ENCODE assay signal across 8 cellular contexts in genomic region chr4:113761682-113762060, GRCh38. TPM values are rescaled to one million over a fixed set of nuclear protein-coding genes. Genes with fewer than 3 reads are reported as not detected.
A peak's percentile ranks its signal among the peaks of the same experiment; 100 is the strongest.
DNase-seq lines count a peak whose midpoint lies in the region; ATAC-seq, FAIRE-seq and TF ChIP-seq lines count a peak whose summit lies in the region.

CAMK2D (minus strand) TSS chr4:113761738; CDS start chr4:113761068, 670 bp downstream.

- TF ChIP-seq EP300 in HepG2 (IDR thresholded peaks at IDR 0.05; ENCODE audit: low read depth in 2 of 2, low read length in 2 of 2) (peak in 1 of 2 experiments; percentile 24; a peak in 1 of 4 replicates), HepG2 (CRISPR knock-in tag; IDR thresholded peaks at IDR 0.05; ENCODE audit: borderline replicate concordance) (no peak)

- ATAC-seq in GM19023 (IDR thresholded peaks at IDR 0.05; ENCODE audit: unreplicated experiment) (peak; percentile 50), HG03342 (IDR thresholded peaks at IDR 0.05; ENCODE audit: unreplicated experiment) (peak; percentile 40), HepG2 (peak; percentile 73)

- H3K9ac ChIP-seq in HepG2 (ENCODE audit: insufficient read depth, low read depth, low read length) = peak within 1 kb of the TSS; percentile 89

- intact Hi-C loops in HepG2 (cut with micrococcal nuclease; ENCODE audit: unreplicated experiment) = loop anchor here (1.0 to 10.0 kb wide), 6 partner anchors 77 to 617 kb away; no protein-coding TSS in a partner anchor

- TF ChIP-seq POLR2A in HepG2 (IDR thresholded peaks at IDR 0.05; ENCODE audit: insufficient read depth in 1 of 2, low read depth in 2 of 2, low read length in 2 of 2) = peak; percentile 53 to 67; a peak in 3 of 4 replicates

- H3K27me3 Mint-ChIP-seq in activated CD4-positive, alpha-beta T cell treated with anti-CD3 and anti-CD28 coated beads, Interleukin-2, amount 10 ng/mL, durations not matched to agents 7 days and 5 days = no peaks in the 10 kb centered on the region

- H3K27me3 ChIP-seq in HepG2 (ENCODE audit: control insufficient read depth in 1 of 2, insufficient read depth in 2 of 2, low read length in 2 of 2) = no peaks in the 10 kb centered on the region; a peak in 1 of 5 replicates

- no peak within 1 kb of the TSS for H2AFZ ChIP-seq in HepG2 (ENCODE audit: low read length)

- in situ Hi-C loops in HepG2 (cut with HindIII; ENCODE audit: extremely low pct_ligation_motif_present, low pct_unique_long_range_greater_than_20kb) = loop anchor here (5.0 to 10.0 kb wide), 2 partner anchors 214 to 367 kb away; no protein-coding TSS in a partner anchor

- no peaks in the 10 kb centered on the region for H3K9me3 ChIP-seq in HepG2 (ENCODE audit: low read length)

- WGBS in HepG2 (ENCODE audit: low lambda C conversion rate) = 1% methylated on average over 15 of the region's 30 CpGs

- H3K36me3 Mint-ChIP-seq in activated CD4-positive, alpha-beta T cell treated with anti-CD3 and anti-CD28 coated beads, Interleukin-2, amount 10 ng/mL, durations not matched to agents 7 days and 5 days (ENCODE audit: low read depth) = peaks cover 26% of the 10 kb centered on the region

- H3K9me3 Mint-ChIP-seq in activated CD4-positive, alpha-beta T cell treated with anti-CD3 and anti-CD28 coated beads, Interleukin-2, amount 10 ng/mL, durations not matched to agents 7 days and 5 days = no peaks in the 10 kb centered on the region

- H3K36me3 ChIP-seq in HepG2 (replicated peaks in 1 of 2; ENCODE audit: control insufficient read depth in 1 of 2, insufficient read depth in 2 of 2, low read length in 2 of 2) = no peaks in the 10 kb centered on the region

- H3K79me2 ChIP-seq in HepG2 (ENCODE audit: insufficient read depth, low read length) = peaks cover 41% of the 10 kb centered on the region

- peak; percentile 65; the same call in 1 of the 2 replicates for TF ChIP-seq RAD21 in HepG2 (CRISPR knock-in tag; IDR thresholded peaks at IDR 0.05)

- H3K4me1 ChIP-seq in HepG2 (ENCODE audit: insufficient read depth, low read length) = peaks cover 57% of the 10 kb centered on the region

- peak within 1 kb of the TSS; percentile 70 to 96 (median 94) for H3K4me3 ChIP-seq in HepG2 (replicated peaks in 1 of 3; ENCODE audit: insufficient read depth in 1 of 3, low read depth in 2 of 3, low read length in 3 of 3)

- peaks cover 35% of the 10 kb centered on the region for H3K4me1 Mint-ChIP-seq in activated CD4-positive, alpha-beta T cell treated with anti-CD3 and anti-CD28 coated beads, Interleukin-2, amount 10 ng/mL, durations not matched to agents 7 days and 5 days

- CTCF ChIA-PET in activated CD4-positive, alpha-beta T cell treated with anti-CD3 and anti-CD28 coated beads, Interleukin-2, amount 10 ng/mL, durations not matched to agents 7 days and 5 days (lab: Charles Lee) = no interaction called here
- CTCF ChIA-PET in HepG2 (lab: Yijun Ruan, JAX; ENCODE audit: low intra/inter-chr PET ratio, low total read pairs) = interaction anchor here (1.4 kb wide), 1 partner anchor 214 kb away, joined by 8 read pairs; no protein-coding TSS in a partner anchor

- H3K27ac Mint-ChIP-seq in activated CD4-positive, alpha-beta T cell treated with anti-CD3 and anti-CD28 coated beads, Interleukin-2, amount 10 ng/mL, durations not matched to agents 7 days and 5 days = peak within 1 kb of the TSS; percentile 99

- peak within 1 kb of the TSS; percentile 99 for H3K4me3 Mint-ChIP-seq in activated CD4-positive, alpha-beta T cell treated with anti-CD3 and anti-CD28 coated beads, Interleukin-2, amount 10 ng/mL, durations not matched to agents 7 days and 5 days

- H4K20me1 ChIP-seq in HepG2 (ENCODE audit: insufficient read depth, low read length) = no peaks in the 10 kb centered on the region

- peak; percentile 96 for TF ChIP-seq CTCF in HepG2 (CRISPR knock-in tag; IDR thresholded peaks at IDR 0.05)

- POLR2A ChIA-PET in activated CD4-positive, alpha-beta T cell treated with anti-CD3 and anti-CD28 coated beads, Interleukin-2, amount 10 ng/mL, durations not matched to agents 7 days and 5 days (lab: Charles Lee) = interaction anchor here (0.6 kb wide), 1 partner anchor 9 kb away, joined by 3 read pairs; no protein-coding TSS in a partner anchor
- POLR2A ChIA-PET in HepG2 (lab: Yijun Ruan, JAX) = interaction anchor here (0.6 to 1.8 kb wide), 8 partner anchors 23 to 367 kb away, joined by 3 to 6 read pairs (median 5); no protein-coding TSS in a partner anchor

- BruUV-seq in HepG2 (replicated peaks; lab: Mats Ljungman, UMichigan) = no TSS peak

- H3K27ac ChIP-seq in HepG2 (ENCODE audit: extremely low read length, insufficient read depth, low read length) = peak within 1 kb of the TSS; percentile 95

- H3K4me2 ChIP-seq in HepG2 (ENCODE audit: low read depth, low read length) = peak within 1 kb of the TSS; percentile 87

- peak; percentile 63 for DNase-seq in AG20443 (ENCODE audit: low spot score)
- peak; percentile 83 for DNase-seq in NCI-H460 (ENCODE audit: extremely low read depth, low read depth)
- DNase-seq in activated CD4-positive, alpha-beta T cell treated with anti-CD3 and anti-CD28 coated beads, Interleukin-2, amount 10 ng/mL, durations not matched to agents 7 days and 5 days = peak; percentile 87
- peak; percentile 88 for DNase-seq in dermis blood vessel endothelial cell
- peak; percentile 85 for DNase-seq in HepG2 (ENCODE audit: low spot score)
- peak; percentile 69 to 74 for DNase-seq in stimulated activated CD4-positive, alpha-beta T cell treated with anti-CD3 and anti-CD28 coated beads, Interleukin-2, amount 100 ng/mL, for 48 hours

- no peak for FAIRE-seq in HepG2 (lab: Jason Lieb, UNC)

TF ChIP-seq in HepG2, 621 proteins besides CTCF, POLR2A, EP300 and RAD21 (continues in another document):
- TF ChIP-seq REST (IDR thresholded peaks at IDR 0.05; ENCODE audit: borderline replicate concordance in 1 of 2, low read depth in 1 of 2, low read length in 2 of 2) (0 out of 4 replicates have a peak, but pooled peaks of 1 of the 2 experiments have one; percentile 17), ATF1 (CRISPR knock-in tag; IDR thresholded peaks at IDR 0.05) (no peak), NR1H2 (CRISPR knock-in tag; IDR thresholded peaks at IDR 0.05; ENCODE audit: borderline replicate concordance, low read depth) (peak; percentile 50; the same call in 1 of the 2 replicates), PPARG (CRISPR knock-in tag; conservative IDR thresholded peaks at IDR 0.05) (no peak), CBX1 (IDR thresholded peaks at IDR 0.05; ENCODE audit: low read depth) (peak; percentile 52)

RNA-seq across cellular contexts. Expression of gene CAMK2D, which starts in this region (rescaled TPM):
- 53.0 and 58.8 TPM in 2 replicates for total RNA-seq in NCI-H460 (2014; rRNA removed; shearing (Covaris generic))
- 34.9 and 42.3 TPM in 2 replicates for polyA plus RNA-seq in NCI-H460 (2014; cell fraction: nucleus; rRNA removed)
- total RNA-seq in activated CD4-positive, alpha-beta T cell treated with anti-CD3 and anti-CD28 coated beads, Interleukin-2, amount 10 ng/mL, durations not matched to agents 7 days and 5 days = 10 to 100 TPM; 37.8 to 38.5 TPM
- total RNA-seq in dermis blood vessel endothelial cell = 64.8 and 82.7 TPM in 2 replicates
- total RNA-seq in HepG2 (2016; rRNA removed; fragmentation: Illumina TruSeq; extraction: Trizol) = 65.4 and 86.7 TPM in 2 replicates
- total RNA-seq in HepG2 (2016; cell fraction: cytosol; rRNA removed; fragmentation: Illumina TruSeq; extraction: Trizol; ENCODE audit: low read depth) = 5.3 and 6.4 TPM in 2 replicates
- total RNA-seq in HepG2 (2016; cell fraction: insoluble cytoplasmic fraction; rRNA removed; fragmentation: Illumina TruSeq; extraction: Trizol) = 64.9 and 87.5 TPM in 2 replicates
- total RNA-seq in HepG2 (2016; cell fraction: membrane; rRNA removed; fragmentation: Illumina TruSeq; extraction: Trizol) = 15.6 and 15.7 TPM in 2 replicates
- 73.6 and 76.3 TPM in 2 replicates for total RNA-seq in HepG2 (2016; cell fraction: nucleus; rRNA removed; fragmentation: Illumina TruSeq; extraction: Trizol)
- 12.9 and 18.0 TPM in 2 replicates for polyA plus RNA-seq in HepG2 (2011; rRNA removed)
- 7.2 and 11.1 TPM in 2 replicates for polyA plus RNA-seq in HepG2 (2011; cell fraction: cytosol; rRNA removed)
- 10.2 and 12.5 TPM in 2 replicates for polyA plus RNA-seq in HepG2 (2011; cell fraction: nucleus; rRNA removed)
- 12.4 and 24.9 TPM in 2 replicates for polyA plus RNA-seq in HepG2 (2012)
- 2.1 and 2.5 TPM in 2 replicates for polyA plus RNA-seq in HepG2 (2016; cell fraction: cytosol; fragmentation: Illumina TruSeq; extraction: Trizol; ENCODE audit: low read depth)
- polyA plus RNA-seq in HepG2 (2016; cell fraction: insoluble cytoplasmic fraction; fragmentation: Illumina TruSeq; extraction: Trizol; ENCODE audit: low read depth) = 52.0 and 56.8 TPM in 2 replicates
- polyA plus RNA-seq in HepG2 (2016; cell fraction: membrane; fragmentation: Illumina TruSeq; extraction: Trizol; ENCODE audit: low read depth) = 6.8 and 7.3 TPM in 2 replicates
- 34.5 and 36.0 TPM in 2 replicates for polyA plus RNA-seq in HepG2 (2016; cell fraction: nucleus; fragmentation: Illumina TruSeq; extraction: Trizol; ENCODE audit: insufficient read depth, low read depth)
- 3.7 and 30.5 TPM in 2 replicates for polyA minus RNA-seq in HepG2 (2011; rRNA and poly(A)+ RNA removed; ENCODE audit: low replicate concordance)
- polyA minus RNA-seq in HepG2 (2011; cell fraction: cytosol; rRNA and poly(A)+ RNA removed) = 24.3 and 30.2 TPM in 2 replicates
- polyA minus RNA-seq in HepG2 (2011; cell fraction: nucleus; rRNA and poly(A)+ RNA removed) = 97.8 and 99.0 TPM in 2 replicates

Comparison
In these comparisons a context has a peak if more than half of its experiments do, and no peak if none do; other contexts are left out.
1. Peak in every context shown above with its lines: DNase-seq, ATAC-seq, H3K4me3 ChIP-seq and H3K27ac ChIP-seq.